Comparison of ENCODE assay signal across 1 cellular context in the genomic region with DNA sequence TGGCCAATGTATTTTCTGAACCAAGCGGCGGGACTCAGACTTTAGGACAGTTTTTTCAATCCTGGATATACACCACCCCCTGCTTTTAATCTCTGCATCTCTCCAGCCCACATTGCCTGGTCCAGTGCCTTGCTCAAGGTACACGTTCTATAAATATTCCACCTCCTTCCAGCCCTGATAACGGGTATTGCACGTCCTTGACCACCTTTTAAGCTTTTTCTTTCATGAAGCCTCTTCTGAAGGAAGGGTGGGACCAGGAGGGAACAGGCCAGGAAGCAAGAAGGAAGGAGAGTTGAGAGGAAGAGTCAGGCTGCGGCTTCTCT.
TF ChIP-seq lines count a peak whose summit lies in the region.

No MANE protein-coding gene starts in this region.

TF ChIP-seq in HepG2, 621 proteins besides CTCF, POLR2A, EP300 and RAD21 (continued from another document):
- TF ChIP-seq, protein P1, sequence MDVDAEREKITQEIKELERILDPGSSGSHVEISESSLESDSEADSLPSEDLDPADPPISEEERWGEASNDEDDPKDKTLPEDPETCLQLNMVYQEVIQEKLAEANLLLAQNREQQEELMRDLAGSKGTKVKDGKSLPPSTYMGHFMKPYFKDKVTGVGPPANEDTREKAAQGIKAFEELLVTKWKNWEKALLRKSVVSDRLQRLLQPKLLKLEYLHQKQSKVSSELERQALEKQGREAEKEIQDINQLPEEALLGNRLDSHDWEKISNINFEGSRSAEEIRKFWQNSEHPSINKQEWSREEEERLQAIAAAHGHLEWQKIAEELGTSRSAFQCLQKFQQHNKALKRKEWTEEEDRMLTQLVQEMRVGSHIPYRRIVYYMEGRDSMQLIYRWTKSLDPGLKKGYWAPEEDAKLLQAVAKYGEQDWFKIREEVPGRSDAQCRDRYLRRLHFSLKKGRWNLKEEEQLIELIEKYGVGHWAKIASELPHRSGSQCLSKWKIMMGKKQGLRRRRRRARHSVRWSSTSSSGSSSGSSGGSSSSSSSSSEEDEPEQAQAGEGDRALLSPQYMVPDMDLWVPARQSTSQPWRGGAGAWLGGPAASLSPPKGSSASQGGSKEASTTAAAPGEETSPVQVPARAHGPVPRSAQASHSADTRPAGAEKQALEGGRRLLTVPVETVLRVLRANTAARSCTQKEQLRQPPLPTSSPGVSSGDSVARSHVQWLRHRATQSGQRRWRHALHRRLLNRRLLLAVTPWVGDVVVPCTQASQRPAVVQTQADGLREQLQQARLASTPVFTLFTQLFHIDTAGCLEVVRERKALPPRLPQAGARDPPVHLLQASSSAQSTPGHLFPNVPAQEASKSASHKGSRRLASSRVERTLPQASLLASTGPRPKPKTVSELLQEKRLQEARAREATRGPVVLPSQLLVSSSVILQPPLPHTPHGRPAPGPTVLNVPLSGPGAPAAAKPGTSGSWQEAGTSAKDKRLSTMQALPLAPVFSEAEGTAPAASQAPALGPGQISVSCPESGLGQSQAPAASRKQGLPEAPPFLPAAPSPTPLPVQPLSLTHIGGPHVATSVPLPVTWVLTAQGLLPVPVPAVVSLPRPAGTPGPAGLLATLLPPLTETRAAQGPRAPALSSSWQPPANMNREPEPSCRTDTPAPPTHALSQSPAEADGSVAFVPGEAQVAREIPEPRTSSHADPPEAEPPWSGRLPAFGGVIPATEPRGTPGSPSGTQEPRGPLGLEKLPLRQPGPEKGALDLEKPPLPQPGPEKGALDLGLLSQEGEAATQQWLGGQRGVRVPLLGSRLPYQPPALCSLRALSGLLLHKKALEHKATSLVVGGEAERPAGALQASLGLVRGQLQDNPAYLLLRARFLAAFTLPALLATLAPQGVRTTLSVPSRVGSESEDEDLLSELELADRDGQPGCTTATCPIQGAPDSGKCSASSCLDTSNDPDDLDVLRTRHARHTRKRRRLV (CRISPR knock-in tag; IDR thresholded peaks at IDR 0.05), result peak; percentile 30; the same call in 1 of the 2 replicates
- TF ChIP-seq ZNF572 (CRISPR knock-in tag; IDR thresholded peaks at IDR 0.05) (no peak), ZNF766 (CRISPR knock-in tag; IDR thresholded peaks at IDR 0.05; ENCODE audit: borderline replicate concordance) (peak; percentile 48; the same call in 1 of the 2 replicates), HDAC2 (CRISPR knock-in tag; IDR thresholded peaks at IDR 0.05) (no peak), ARNT (IDR thresholded peaks at IDR 0.05) (no peak)
